In genomic region chrX:9461087-9461486, GRCh38 we compare ENCODE assay signal across 16 cellular contexts. TPM values are rescaled to one million over a fixed set of nuclear protein-coding genes. Genes with fewer than 3 reads are reported as not detected.
DNase-seq lines count a peak whose midpoint lies in the region; ATAC-seq and TF ChIP-seq lines count a peak whose summit lies in the region.
"Had no signal": no experiment of that assay in that cellular context is flagged by ENCODE, and none has a peak within 500 bp of the region (broad histone marks: within the 10 kb centered on the region; RNA-seq: fewer than 3 reads in every experiment).

No MANE protein-coding gene starts in this region.

- peaks cover 5% of the 10 kb centered on the region for H3K4me1 ChIP-seq in Panc1 (ENCODE audit: control insufficient read depth, insufficient read depth, low read length)

- H3K36me3 ChIP-seq in Panc1 (ENCODE audit: control insufficient read depth, insufficient read depth, low read length) = no peaks in the 10 kb centered on the region
- H3K36me3 ChIP-seq: BLaER1 had no signal

- DNase-seq in NCI-H510A treated with DMSO at 0.1 percent for 48 hours (lab: John Stamatoyannopoulos, UW) (peak; percentile 3), NCI-H510A (lab: John Stamatoyannopoulos, UW) (no peak), Panc1 (ENCODE audit: low read depth, low spot score) (no peak), OCI-M1 (lab: John Stamatoyannopoulos, UW) (no peak)
- DNase-seq in naive thymus-derived CD8-positive, alpha-beta T cell = no peak
- DNase-seq: 8988T; CD4-positive, alpha-beta memory T cell; DMS153; DMS79; GDM1; GM23248 had no signal

- peaks cover 0 to 2% (median 0%) of the 10 kb centered on the region in 9 donors for H3K9me3 Mint-ChIP-seq in naive thymus-derived CD8-positive, alpha-beta T cell

- POLR2A ChIA-PET in Panc1 (lab: Charles Lee) = no interaction called here
- POLR2A ChIA-PET in naive thymus-derived CD8-positive, alpha-beta T cell (lab: Charles Lee) = interaction anchor here (0.9 kb wide), 1 partner anchor 119 kb away, joined by 5 read pairs; no protein-coding TSS in a partner anchor

- H3K4me3 ChIP-seq in Panc1 (ENCODE audit: low read depth in 2 of 2, low read length in 2 of 2) = no peak overlapping the region
- H3K4me3 ChIP-seq: BLaER1, GM23248, HAP-1 had no signal

- H3K27ac Mint-ChIP-seq in naive thymus-derived CD8-positive, alpha-beta T cell = peak overlapping the region in 7 of 10 donors; percentile 8 to 47 (median 18)

- no peaks in the 10 kb centered on the region for H3K27me3 ChIP-seq in Panc1 (ENCODE audit: control insufficient read depth, insufficient read depth, low read length)
- H3K27me3 ChIP-seq: BLaER1 had no signal

- BruUV-seq in Panc1 (replicated peaks; lab: Mats Ljungman, UMichigan) = no TSS peak

- peak overlapping the region; percentile 84 for H3K27ac ChIP-seq in 22Rv1
- H3K27ac ChIP-seq in Panc1 (ENCODE audit: low read length) = peak overlapping the region; percentile 17; the same call in 1 of the 2 replicates
- H3K27ac ChIP-seq: BLaER1, GM23248 had no signal

- intact Hi-C loops in Panc1 (cut with micrococcal nuclease; ENCODE audit: unreplicated experiment) = loop anchor here (5.0 kb wide), 1 partner anchor 119 kb away; no protein-coding TSS in a partner anchor

- peaks cover 0 to 4% (median 0%) of the 10 kb centered on the region in 5 donors for H3K27me3 Mint-ChIP-seq in naive thymus-derived CD8-positive, alpha-beta T cell

- TF ChIP-seq CTCF in 22Rv1 (IDR thresholded peaks at IDR 0.05) (no peak), Panc1 (IDR thresholded peaks at IDR 0.05) (no peak)

- CTCF ChIA-PET in Panc1 (lab: Charles Lee) = no interaction called here

- H3K36me3 Mint-ChIP-seq in naive thymus-derived CD8-positive, alpha-beta T cell = no peaks in the 10 kb centered on the region
- H3K36me3 Mint-ChIP-seq: CD14-positive monocyte had no signal

- in situ Hi-C loops in Panc1 (cut with HindIII; ENCODE audit: low pct_unique_long_range_greater_than_20kb, low sequenced_read_pairs) = no loop called here

- H3K4me1 Mint-ChIP-seq in naive thymus-derived CD8-positive, alpha-beta T cell = peaks cover 12 to 57% (median 46%) of the 10 kb centered on the region in 4 donors

- no peaks in the 10 kb centered on the region for H3K9me3 ChIP-seq in Panc1 (ENCODE audit: control insufficient read depth, insufficient read depth, low read depth, low read length)
- H3K9me3 ChIP-seq: HAP-1 had no signal

- no peak overlapping the region for H3K4me3 Mint-ChIP-seq in naive thymus-derived CD8-positive, alpha-beta T cell
- H3K4me3 Mint-ChIP-seq: CD14-positive monocyte had no signal

- ATAC-seq in Panc1 = no peak
- no peak for ATAC-seq in naive thymus-derived CD8-positive, alpha-beta T cell
- no peak for ATAC-seq in activated CD4-positive, CD25-positive, alpha-beta regulatory T cell treated with anti-CD3 and anti-CD28 coated beads, Interleukin-2, amount 50 U/mL, for 24 hours

RNA-seq across cellular contexts. Expression of gene TBL1X, which starts 3.8 kb away (rescaled TPM):
- 14.6 TPM for total RNA-seq in Panc1 (2021; ENCODE audit: unreplicated experiment)
- polyA plus RNA-seq in Panc1 (2012; ENCODE audit: insufficient read length) = 12.2 TPM
- 10 to 100 TPM; 48.5 to 49.5 TPM for total RNA-seq in naive thymus-derived CD8-positive, alpha-beta T cell
- polyA plus RNA-seq in naive thymus-derived CD8-positive, alpha-beta T cell = 10 to 100 TPM; 14.6 to 23.4 (median 18.6) TPM
